ENCODE assay signal across 8 cellular contexts in genomic region chr3:186108941-186109865, GRCh38. TPM values are rescaled to one million over a fixed set of nuclear protein-coding genes. Genes with fewer than 3 reads are reported as not detected.
A peak's percentile ranks its signal among the peaks of the same experiment; 100 is the strongest.
DNase-seq lines count a peak whose midpoint lies in the region; ATAC-seq and TF ChIP-seq lines count a peak whose summit lies in the region.

ETV5 (minus strand) TSS chr3:186109089; CDS start chr3:186105868, 3,221 bp downstream.

- intact Hi-C loops in naive thymus-derived CD4-positive, alpha-beta T cell (cut with micrococcal nuclease): loop anchor here (2.0 to 10.0 kb wide), 14 partner anchors 42 to 718 kb away; partner anchors contain the start of genes SENP2 (in 2 of the 2), TBCCD1 (in 2 of the 2), TRA2B (in 2 of the 2) and EIF4A2 (in 1 of the 2)

- H3K4me1 ChIP-seq in naive thymus-derived CD4-positive, alpha-beta T cell (ENCODE audit: control insufficient read depth in 2 of 2, insufficient read depth in 2 of 2, low read length in 2 of 2): peaks cover 23 to 35% of the 10 kb centered on the region in 2 donors

- ATAC-seq in naive thymus-derived CD4-positive, alpha-beta T cell: peak; percentile 97
- ATAC-seq in stimulated activated memory B cell treated with anti-CD40 and anti-IgM and Interleukin-4, amounts not matched to agents 10 μg/mL and 1 μg/mL and 100 μg/mL, for 72 hours: peak; percentile 99

- no peaks in the 10 kb centered on the region for H3K9me3 ChIP-seq in naive thymus-derived CD4-positive, alpha-beta T cell (ENCODE audit: control insufficient read depth in 2 of 3, low read length in 3 of 3)

- H3K27me3 Mint-ChIP-seq in naive thymus-derived CD4-positive, alpha-beta T cell: peaks cover 84 to 87% (median 86%) of the 10 kb centered on the region in 5 donors
- H3K27me3 Mint-ChIP-seq in stimulated activated memory B cell treated with anti-CD40 and anti-IgM and Interleukin-4, amounts not matched to agents 10 μg/mL and 1 μg/mL and 100 μg/mL, for 72 hours: peaks cover 46% of the 10 kb centered on the region

- CTCF ChIA-PET in RWPE1 (lab: Yijun Ruan, JAX): interaction anchor here (0.6 to 1.2 kb wide), 3 partner anchors 53 to 251 kb away, joined by 4 read pairs; no protein-coding TSS in a partner anchor
- CTCF ChIA-PET in naive thymus-derived CD4-positive, alpha-beta T cell (lab: Charles Lee): no interaction called here

- H3K4me3 ChIP-seq in fibroblast of mammary gland (ENCODE audit: control insufficient read depth, low read depth, low read length): peak within 1 kb of the TSS; percentile 89
- H3K4me3 ChIP-seq in naive thymus-derived CD4-positive, alpha-beta T cell (ENCODE audit: low read length): peak within 1 kb of the TSS; percentile 71

- H3K36me3 ChIP-seq in naive thymus-derived CD4-positive, alpha-beta T cell (ENCODE audit: control insufficient read depth in 2 of 3, insufficient read depth in 3 of 3, low read length in 3 of 3): no peaks in the 10 kb centered on the region

- TF ChIP-seq CTCF in RWPE1 (conservative IDR thresholded peaks at IDR 0.05; ENCODE audit: low read depth) (no peak), fibroblast of mammary gland (conservative IDR thresholded peaks at IDR 0.05; ENCODE audit: control insufficient read depth, insufficient read depth, low read depth, low read length) (no peak)

- POLR2A ChIA-PET in RWPE1 (lab: Yijun Ruan, JAX; ENCODE audit: low non-redundant PET): no interaction called here
- POLR2A ChIA-PET in naive thymus-derived CD4-positive, alpha-beta T cell (lab: Charles Lee): interaction anchor here (0.5 kb wide), 1 partner anchor 173 kb away, joined by 3 read pairs; no protein-coding TSS in a partner anchor

- DNase-seq in EL (peak; percentile 100), H4 (ENCODE audit: low spot score) (peak; percentile 99), LoVo (ENCODE audit: low spot score) (peak; percentile 98), RWPE1 (ENCODE audit: low spot score) (peak; percentile 100), fibroblast of mammary gland (ENCODE audit: low read depth) (peak; percentile 99)
- peak; percentile 69 for DNase-seq in activated effector memory CD4-positive, alpha-beta T cell treated with Interleukin-2 at 50 U/mL for 16 hours
- peak; percentile 65 to 91 (median 79) for DNase-seq in naive thymus-derived CD4-positive, alpha-beta T cell

- peaks cover 0 to 5% (median 0%) of the 10 kb centered on the region in 11 donors for H3K9me3 Mint-ChIP-seq in naive thymus-derived CD4-positive, alpha-beta T cell
- no peaks in the 10 kb centered on the region for H3K9me3 Mint-ChIP-seq in stimulated activated memory B cell treated with anti-CD40 and anti-IgM and Interleukin-4, amounts not matched to agents 10 μg/mL and 1 μg/mL and 100 μg/mL, for 72 hours

- H3K27ac Mint-ChIP-seq in naive thymus-derived CD4-positive, alpha-beta T cell: peak within 1 kb of the TSS in 5 of 9 donors; percentile 7 to 90 (median 60)
- H3K27ac Mint-ChIP-seq in stimulated activated memory B cell treated with anti-CD40 and anti-IgM and Interleukin-4, amounts not matched to agents 10 μg/mL and 1 μg/mL and 100 μg/mL, for 72 hours: peak within 1 kb of the TSS; percentile 70

- H3K4me3 Mint-ChIP-seq in naive thymus-derived CD4-positive, alpha-beta T cell: peak within 1 kb of the TSS; percentile 86 to 97 (median 90)
- H3K4me3 Mint-ChIP-seq in stimulated activated memory B cell treated with anti-CD40 and anti-IgM and Interleukin-4, amounts not matched to agents 10 μg/mL and 1 μg/mL and 100 μg/mL, for 72 hours: peak within 1 kb of the TSS; percentile 91

- H3K4me1 Mint-ChIP-seq in naive thymus-derived CD4-positive, alpha-beta T cell: peaks cover 34 to 38% (median 38%) of the 10 kb centered on the region in 7 donors
- H3K4me1 Mint-ChIP-seq in stimulated activated memory B cell treated with anti-CD40 and anti-IgM and Interleukin-4, amounts not matched to agents 10 μg/mL and 1 μg/mL and 100 μg/mL, for 72 hours: peaks cover 52% of the 10 kb centered on the region

- no peaks in the 10 kb centered on the region for H3K36me3 Mint-ChIP-seq in naive thymus-derived CD4-positive, alpha-beta T cell
- H3K36me3 Mint-ChIP-seq in stimulated activated memory B cell treated with anti-CD40 and anti-IgM and Interleukin-4, amounts not matched to agents 10 μg/mL and 1 μg/mL and 100 μg/mL, for 72 hours: no peaks in the 10 kb centered on the region

- peaks cover 22 to 54% of the 10 kb centered on the region in 2 donors for H3K27me3 ChIP-seq in naive thymus-derived CD4-positive, alpha-beta T cell (ENCODE audit: control insufficient read depth in 2 of 2, insufficient read depth in 2 of 2, low read length in 2 of 2)

- peak within 1 kb of the TSS; percentile 82 for H3K27ac ChIP-seq in RWPE1
- H3K27ac ChIP-seq in naive thymus-derived CD4-positive, alpha-beta T cell (ENCODE audit: low read depth, low read length): no peak within 1 kb of the TSS

RNA-seq across cellular contexts. Expression of gene ETV5, which starts in this region (rescaled TPM):
- total RNA-seq in H4 (2014; rRNA removed; shearing (Covaris generic)): 56.7 and 73.9 TPM in 2 replicates
- total RNA-seq in naive thymus-derived CD4-positive, alpha-beta T cell: 1 to 10 TPM in 2 of 5 experiments, under 1 TPM in 2, not detected in 1; 0.56 to 2.3 (median 0.97) TPM
- polyA plus RNA-seq in naive thymus-derived CD4-positive, alpha-beta T cell: not detected

Comparison
In these comparisons a context has a peak if more than half of its experiments do, and no peak if none do; other contexts are left out.
1. RNA of gene ETV5 (total RNA-seq): 56.7 to 73.9 TPM in H4; 0.56 to 2.3 TPM in naive thymus-derived CD4-positive, alpha-beta T cell; every median in the first group is over 10 times any median in the second.
2. Peak in every context shown above with its lines, with median percentiles within 50 percentile points of each other: DNase-seq.